Comparison of ENCODE assay signal across 8 cellular contexts in the genomic region with DNA sequence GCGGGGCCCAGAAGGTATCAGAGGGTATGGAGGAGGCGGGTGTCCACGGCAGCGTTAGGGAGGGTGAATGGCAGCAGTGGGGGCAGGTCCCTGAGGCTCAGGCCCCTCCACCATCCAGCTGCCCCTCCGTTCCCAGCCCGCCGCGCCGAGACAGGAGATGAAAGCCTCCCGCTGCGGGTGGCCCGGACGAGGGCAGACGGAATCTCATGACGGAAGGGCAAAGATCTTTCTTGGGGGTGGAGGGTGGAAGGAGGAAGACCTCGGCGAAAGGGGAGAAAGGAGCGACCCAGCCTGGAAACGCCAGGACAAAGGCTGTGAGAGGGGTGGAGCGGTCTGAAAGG. TPM values are rescaled to one million over a fixed set of nuclear protein-coding genes. Genes with fewer than 3 reads are reported as not detected.
DNase-seq lines count a peak whose midpoint lies in the region; ATAC-seq and TF ChIP-seq lines count a peak whose summit lies in the region.

No MANE protein-coding gene starts in this region.

- no peaks in the 10 kb centered on the region for H3K27me3 ChIP-seq in Karpas-422 (ENCODE audit: low read length)
- H3K27me3 ChIP-seq in skeletal muscle tissue (ENCODE audit: control insufficient read depth in 3 of 3, insufficient read depth in 3 of 3, low read length in 3 of 3) = no peaks in the 10 kb centered on the region

- DNase-seq in GM12864 (ENCODE audit: low read depth) (no peak), Karpas-422 (no peak), left cardiac atrium (peak; percentile 37), left lobe of liver (ENCODE audit: low spot score) (no peak), OCI-M2 (lab: John Stamatoyannopoulos, UW; ENCODE audit: unreplicated experiment) (no peak)
- DNase-seq in activated T-helper 2 cell treated with anti-CD3 and anti-CD28 coated beads, Interferon-gamma antibody, Interleukin-2, Interleukin-4, amounts not matched to agents 10 μg/mL and 5 μg/mL and 100 μg/mL, durations not matched to agents 14 hours and 24 hours and 36 hours (ENCODE audit: low spot score) = peak; percentile 54

- H3K27ac Mint-ChIP-seq in activated T-helper 2 cell treated with anti-CD3 and anti-CD28 coated beads, Interferon-gamma antibody, Interleukin-2, Interleukin-4, amounts not matched to agents 10 μg/mL and 5 μg/mL and 100 μg/mL, durations not matched to agents 14 hours and 24 hours and 36 hours = peak overlapping the region; percentile 94

- ATAC-seq in GM21619 (IDR thresholded peaks at IDR 0.05; ENCODE audit: unreplicated experiment) (peak; percentile 23), left cardiac atrium (peak; percentile 6 to 21), left lobe of liver (no peak)

- intact Hi-C loops in activated T-helper 2 cell treated with anti-CD3 and anti-CD28 coated beads, Interferon-gamma antibody, Interleukin-2, Interleukin-4, amounts not matched to agents 10 μg/mL and 5 μg/mL and 100 μg/mL, durations not matched to agents 14 hours and 24 hours and 36 hours (cut with micrococcal nuclease) = loop anchor here (1.0 to 10.0 kb wide), 7 partner anchors 15 to 730 kb away; a partner anchor contains a TSS
- intact Hi-C loops in left cardiac atrium (cut with DNase I) = no loop called here

- H3K79me2 ChIP-seq in Karpas-422 (ENCODE audit: low read length) = peaks cover 25% of the 10 kb centered on the region; the same call in 1 of the 2 replicates

- peaks cover 31% of the 10 kb centered on the region for H3K4me1 ChIP-seq in Karpas-422 (ENCODE audit: low read length)
- peaks cover 26 to 45% (median 29%) of the 10 kb centered on the region in 3 donors for H3K4me1 ChIP-seq in skeletal muscle tissue (ENCODE audit: control insufficient read depth in 3 of 3, insufficient read depth in 3 of 3, low read length in 3 of 3)

- H3K36me3 ChIP-seq in Karpas-422 (ENCODE audit: insufficient read depth, low read length) (0 out of 2 replicates have a peak, but pooled peaks cover 6% of the 10 kb centered on the region), skeletal muscle tissue (ENCODE audit: control insufficient read depth in 3 of 3, insufficient read depth in 3 of 3, low read length in 3 of 3) (peaks cover 0 to 6% (median 4%) of the 10 kb centered on the region in 3 donors)

- no peaks in the 10 kb centered on the region for H3K9me2 ChIP-seq in Karpas-422 (replicated peaks; ENCODE audit: insufficient read depth, low read length)

- peak overlapping the region; percentile 97 for H3K4me3 Mint-ChIP-seq in activated T-helper 2 cell treated with anti-CD3 and anti-CD28 coated beads, Interferon-gamma antibody, Interleukin-2, Interleukin-4, amounts not matched to agents 10 μg/mL and 5 μg/mL and 100 μg/mL, durations not matched to agents 14 hours and 24 hours and 36 hours (ENCODE audit: low read depth)

- no peaks in the 10 kb centered on the region for H3K9me3 Mint-ChIP-seq in activated T-helper 2 cell treated with anti-CD3 and anti-CD28 coated beads, Interferon-gamma antibody, Interleukin-2, Interleukin-4, amounts not matched to agents 10 μg/mL and 5 μg/mL and 100 μg/mL, durations not matched to agents 14 hours and 24 hours and 36 hours

- H3K27me3 Mint-ChIP-seq in activated T-helper 2 cell treated with anti-CD3 and anti-CD28 coated beads, Interferon-gamma antibody, Interleukin-2, Interleukin-4, amounts not matched to agents 10 μg/mL and 5 μg/mL and 100 μg/mL, durations not matched to agents 14 hours and 24 hours and 36 hours (ENCODE audit: low read depth) = no peaks in the 10 kb centered on the region

- H2AFZ ChIP-seq in Karpas-422 (ENCODE audit: low read length) = peak overlapping the region; percentile 34; the same call in 1 of the 2 replicates

- peaks cover 64% of the 10 kb centered on the region for H3K4me1 Mint-ChIP-seq in activated T-helper 2 cell treated with anti-CD3 and anti-CD28 coated beads, Interferon-gamma antibody, Interleukin-2, Interleukin-4, amounts not matched to agents 10 μg/mL and 5 μg/mL and 100 μg/mL, durations not matched to agents 14 hours and 24 hours and 36 hours (ENCODE audit: low read depth)

- H3K9ac ChIP-seq in Karpas-422 (ENCODE audit: low read length) (peak overlapping the region; percentile 97), skeletal muscle tissue (ENCODE audit: low read depth in 1 of 3, low read length in 3 of 3) (peak overlapping the region; percentile 67 to 82 (median 77))

- no peaks in the 10 kb centered on the region for H3K9me3 ChIP-seq in Karpas-422 (ENCODE audit: low read length)
- no peaks in the 10 kb centered on the region for H3K9me3 ChIP-seq in skeletal muscle tissue (ENCODE audit: control insufficient read depth in 3 of 3, low read length in 3 of 3)

- TF ChIP-seq CTCF in GM12864 (IDR thresholded peaks at IDR 0.05; ENCODE audit: low read depth, low read length, missing control alignments) = no peak

- peaks cover 47% of the 10 kb centered on the region for H3K36me3 Mint-ChIP-seq in activated T-helper 2 cell treated with anti-CD3 and anti-CD28 coated beads, Interferon-gamma antibody, Interleukin-2, Interleukin-4, amounts not matched to agents 10 μg/mL and 5 μg/mL and 100 μg/mL, durations not matched to agents 14 hours and 24 hours and 36 hours (ENCODE audit: low read depth)

- H3K27ac ChIP-seq in Karpas-422 (ENCODE audit: low read length) = peak overlapping the region; percentile 86
- H3K27ac ChIP-seq in skeletal muscle tissue (ENCODE audit: low read depth, low read length) = peak overlapping the region; percentile 60

- H3K4me2 ChIP-seq in Karpas-422 (ENCODE audit: low read depth, low read length, poor library complexity, severe bottlenecking) = peak overlapping the region; percentile 71

- no peaks in the 10 kb centered on the region for H4K20me1 ChIP-seq in Karpas-422 (ENCODE audit: insufficient read depth, low read depth, low read length)

- peak overlapping the region; percentile 86 for H3K4me3 ChIP-seq in GM12864 (ENCODE audit: low read depth, low read length)
- peak overlapping the region; percentile 98 for H3K4me3 ChIP-seq in Karpas-422 (ENCODE audit: low read length)
- peak overlapping the region; percentile 81 to 92 (median 86) for H3K4me3 ChIP-seq in skeletal muscle tissue (ENCODE audit: low read length in 3 of 3)

RNA-seq across cellular contexts. Expression of a gene that starts 0.4 kb away (rescaled TPM):
- total RNA-seq in Karpas-422 (2014; rRNA removed; shearing (Covaris generic); ENCODE audit: low replicate concordance) = 59.4 and 71.6 TPM in 2 replicates
- total RNA-seq in activated T-helper 2 cell treated with anti-CD3 and anti-CD28 coated beads, Interferon-gamma antibody, Interleukin-2, Interleukin-4, amounts not matched to agents 10 μg/mL and 5 μg/mL and 100 μg/mL, durations not matched to agents 14 hours and 24 hours and 36 hours = 47.8 and 51.8 TPM in 2 replicates
- total RNA-seq in left cardiac atrium (1 to 10 TPM; 9.8 to 9.9 TPM), skeletal muscle tissue (32.4 TPM), left lobe of liver (2.4 TPM)

RNA-seq across cellular contexts. Expression of a gene that starts 14.6 kb away (rescaled TPM):
- total RNA-seq in Karpas-422 (2014; rRNA removed; shearing (Covaris generic); ENCODE audit: low replicate concordance) = 14.1 and 19.4 TPM in 2 replicates
- total RNA-seq in activated T-helper 2 cell treated with anti-CD3 and anti-CD28 coated beads, Interferon-gamma antibody, Interleukin-2, Interleukin-4, amounts not matched to agents 10 μg/mL and 5 μg/mL and 100 μg/mL, durations not matched to agents 14 hours and 24 hours and 36 hours = 14.7 and 17.5 TPM in 2 replicates
- total RNA-seq in left cardiac atrium = 1 to 10 TPM; 4.8 to 5.7 TPM
- total RNA-seq in skeletal muscle tissue = 8.4 TPM
- 4.7 TPM for total RNA-seq in left lobe of liver

RNA-seq across cellular contexts. Expression of a gene that starts 14.7 kb away (rescaled TPM):
- 0.54 TPM in 1 of 2 replicates, not detected in the other for total RNA-seq in Karpas-422 (2014; rRNA removed; shearing (Covaris generic); ENCODE audit: low replicate concordance)
- 0.32 TPM in 1 of 2 replicates, not detected in the other for total RNA-seq in activated T-helper 2 cell treated with anti-CD3 and anti-CD28 coated beads, Interferon-gamma antibody, Interleukin-2, Interleukin-4, amounts not matched to agents 10 μg/mL and 5 μg/mL and 100 μg/mL, durations not matched to agents 14 hours and 24 hours and 36 hours
- total RNA-seq in left cardiac atrium (1 to 10 TPM; 3.0 to 3.5 TPM), skeletal muscle tissue (15.7 TPM), left lobe of liver (0.30 TPM)

RNA-seq across cellular contexts. Expression of a gene that starts 27.9 kb away (rescaled TPM):
- 10.4 and 18.5 TPM in 2 replicates for total RNA-seq in Karpas-422 (2014; rRNA removed; shearing (Covaris generic); ENCODE audit: low replicate concordance)
- total RNA-seq in activated T-helper 2 cell treated with anti-CD3 and anti-CD28 coated beads, Interferon-gamma antibody, Interleukin-2, Interleukin-4, amounts not matched to agents 10 μg/mL and 5 μg/mL and 100 μg/mL, durations not matched to agents 14 hours and 24 hours and 36 hours = 17.7 and 18.8 TPM in 2 replicates
- 1 to 10 TPM; 3.3 to 3.9 TPM for total RNA-seq in left cardiac atrium
- 4.7 TPM for total RNA-seq in skeletal muscle tissue
- total RNA-seq in left lobe of liver = 2.3 TPM

Comparison
In these comparisons a context has a peak if more than half of its experiments do, and no peak if none do; other contexts are left out.
1. DNase-seq: peak in activated T-helper 2 cell treated with anti-CD3 and anti-CD28 coated beads, Interferon-gamma antibody, Interleukin-2, Interleukin-4, amounts not matched to agents 10 μg/mL and 5 μg/mL and 100 μg/mL, durations not matched to agents 14 hours and 24 hours and 36 hours (single experiment) and left cardiac atrium (single experiment); none in GM12864 (single experiment), Karpas-422 (single experiment), left lobe of liver (single experiment) and OCI-M2 (single experiment).
2. Peak in every context shown above with its lines, with median percentiles within 50 percentile points of each other: H3K4me3 ChIP-seq.